24 cellular contexts compared by ENCODE assay signal in genomic region chr10:36163827-36164226, GRCh38.
"Had no signal": no experiment of that assay in that cellular context is flagged by ENCODE, and none has a peak within 500 bp of the region (broad histone marks: within the 10 kb centered on the region; RNA-seq: fewer than 3 reads in every experiment).

No MANE protein-coding gene starts in this region.

- H3K4me3 ChIP-seq: ascending aorta, coronary artery, esophagus muscularis mucosa, vagina had no signal

- H3K36me3 ChIP-seq: ascending aorta, brain microvascular endothelial cell, esophagus muscularis mucosa, vagina, WERI-Rb-1 had no signal

- H3K9me3 ChIP-seq: ascending aorta, esophagus muscularis mucosa, vagina had no signal

- H3K36me3 Mint-ChIP-seq: activated CD8-positive, alpha-beta memory T cell treated with anti-CD3 and anti-CD28 coated beads, Interleukin-2, amount 10 ng/mL, durations not matched to agents 7 days and 5 days; activated naive CD4-positive, alpha-beta T cell treated with anti-CD3 and anti-CD28 coated beads, Interleukin-2, amount 50 U/mL, for 24 hours; stimulated activated naive B cell treated with anti-CD40 and anti-IgM and Interleukin-4, amounts not matched to agents 10 μg/mL and 1 μg/mL and 100 μg/mL, for 72 hours; T-cell; type B pancreatic cell had no signal

- H3K27ac Mint-ChIP-seq: activated CD4-positive, alpha-beta T cell treated with anti-CD3 and anti-CD28 coated beads, Interleukin-2, amount 10 ng/mL, durations not matched to agents 7 days and 5 days; activated CD8-positive, alpha-beta memory T cell treated with anti-CD3 and anti-CD28 coated beads, Interleukin-2, amount 10 ng/mL, durations not matched to agents 7 days and 5 days; activated CD8-positive, alpha-beta T cell treated with anti-CD3 and anti-CD28 coated beads for 36 hours; activated naive CD4-positive, alpha-beta T cell treated with anti-CD3 and anti-CD28 coated beads, Interleukin-2, amount 50 U/mL, for 24 hours; activated T-helper 1 cell treated with anti-CD3 and anti-CD28 coated beads, Interleukin-12 subunit alpha, Interleukin-12 subunit beta, Interleukin-2, Interleukin-4 antibody, amounts not matched to agents 30 ng/mL and 10 ng/mL and 1 ng/mL, durations not matched to agents 14 hours and 24 hours and 36 hours; stimulated activated naive B cell treated with anti-CD40 and anti-IgM and Interleukin-4, amounts not matched to agents 10 μg/mL and 1 μg/mL and 100 μg/mL, for 72 hours; T-cell; T-helper 2 cell treated with Interferon-gamma antibody and Interleukin-4, amounts not matched to agents 5 μg/mL and 100 μg/mL, for 36 hours; type B pancreatic cell had no signal

- ATAC-seq: activated CD8-positive, alpha-beta memory T cell treated with anti-CD3 and anti-CD28 coated beads, Interleukin-2, amount 10 ng/mL, durations not matched to agents 7 days and 5 days; activated CD8-positive, alpha-beta T cell treated with anti-CD3 and anti-CD28 coated beads for 36 hours; left lobe of liver; stimulated activated naive B cell treated with anti-CD40 and anti-IgM and Interleukin-4, amounts not matched to agents 10 μg/mL and 1 μg/mL and 100 μg/mL, for 72 hours; T-cell had no signal

- H3K9me3 Mint-ChIP-seq: activated naive CD4-positive, alpha-beta T cell treated with anti-CD3 and anti-CD28 coated beads, Interleukin-2, amount 50 U/mL, for 24 hours; activated T-helper 1 cell treated with anti-CD3 and anti-CD28 coated beads, Interleukin-12 subunit alpha, Interleukin-12 subunit beta, Interleukin-2, Interleukin-4 antibody, amounts not matched to agents 30 ng/mL and 10 ng/mL and 1 ng/mL, durations not matched to agents 14 hours and 24 hours and 36 hours; stimulated activated naive B cell treated with anti-CD40 and anti-IgM and Interleukin-4, amounts not matched to agents 10 μg/mL and 1 μg/mL and 100 μg/mL, for 72 hours; type B pancreatic cell had no signal

- H3K27me3 ChIP-seq: ascending aorta, brain microvascular endothelial cell, esophagus muscularis mucosa, vagina had no signal

- DNase-seq: activated CD4-positive, alpha-beta T cell treated with anti-CD3 and anti-CD28 coated beads, Interleukin-2, amount 10 ng/mL, durations not matched to agents 7 days and 5 days; activated CD4-positive, CD25-positive, alpha-beta regulatory T cell treated with anti-CD3 and anti-CD28 coated beads, Interleukin-2, amount 50 U/mL, for 72 hours; activated CD8-positive, alpha-beta memory T cell treated with anti-CD3 and anti-CD28 coated beads, Interleukin-2, amount 10 ng/mL, durations not matched to agents 7 days and 5 days; activated CD8-positive, alpha-beta T cell treated with anti-CD3 and anti-CD28 coated beads for 36 hours; activated gamma-delta T cell; activated T-cell treated with anti-CD3 and anti-CD28 coated beads for 4 hours; brain microvascular endothelial cell; foreskin fibroblast; mammary epithelial cell; nucleus accumbens; stimulated activated CD4-positive, alpha-beta T cell treated with anti-CD3 and anti-CD28 coated beads, Interleukin-2, amount 100 ng/mL, for 48 hours; stimulated activated CD8-positive, alpha-beta memory T cell treated with anti-CD3 and anti-CD28 coated beads, Interleukin-4, amount 100 ng/mL, for 48 hours; stimulated activated naive B cell treated with anti-CD40 and anti-IgM and Interleukin-4, amounts not matched to agents 10 μg/mL and 1 μg/mL and 100 μg/mL, for 72 hours; T-cell; WERI-Rb-1 had no signal

- H3K27ac ChIP-seq: ascending aorta, brain microvascular endothelial cell, coronary artery, esophagus muscularis mucosa, vagina, WERI-Rb-1 had no signal

- H3K4me1 ChIP-seq: ascending aorta, esophagus muscularis mucosa, vagina had no signal
